ENCODE assay signal across 23 cellular contexts in the genomic region with DNA sequence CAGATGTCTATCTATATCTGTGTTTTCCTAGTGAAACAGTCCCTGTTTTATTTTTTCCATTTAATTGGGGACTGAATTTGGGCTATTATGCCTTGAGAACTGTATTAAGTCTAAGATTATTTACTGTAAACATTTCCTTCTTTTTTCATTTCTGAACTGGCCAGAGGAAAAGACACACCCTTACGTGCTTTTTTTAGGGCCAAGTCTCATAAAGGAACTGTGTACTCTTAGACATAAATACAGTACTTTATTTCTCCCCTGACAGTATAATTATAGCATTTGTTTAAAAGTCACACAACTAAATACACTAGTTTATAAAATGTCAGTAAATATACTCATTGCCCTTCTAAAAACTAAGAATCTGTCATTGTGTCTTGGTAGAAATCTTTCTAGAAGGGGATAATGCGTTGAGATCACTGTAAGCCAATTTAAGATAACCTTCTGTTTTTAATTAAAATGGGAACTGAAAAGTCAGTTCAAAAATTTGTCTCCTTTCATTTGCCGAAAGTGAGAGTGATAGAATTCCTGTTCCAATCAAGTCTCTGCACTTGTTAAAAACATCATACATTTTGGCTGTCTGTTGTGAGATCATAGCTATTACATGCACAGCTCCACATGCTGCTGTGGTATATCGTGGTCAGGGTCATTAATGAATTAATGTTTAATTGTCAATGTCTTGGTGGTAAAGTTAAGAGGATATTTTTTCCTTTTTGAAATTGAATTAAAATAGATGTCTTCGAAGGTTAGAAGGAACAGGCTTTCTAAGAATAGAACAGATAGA.
"Had no signal": no experiment of that assay in that cellular context is flagged by ENCODE, and none has a peak within 500 bp of the region (broad histone marks: within the 10 kb centered on the region; RNA-seq: fewer than 3 reads in every experiment).

No MANE protein-coding gene starts in this region.

- H3K27me3 ChIP-seq: neural progenitor cell, sigmoid colon, testis, uterus had no signal

- H3K36me3 Mint-ChIP-seq: activated CD4-positive, alpha-beta memory T cell treated with anti-CD3 and anti-CD28 coated beads for 36 hours; stimulated activated naive B cell treated with anti-CD40 and anti-IgM and Interleukin-4, amounts not matched to agents 10 μg/mL and 1 μg/mL and 100 μg/mL, for 72 hours had no signal

- H3K9ac ChIP-seq: neural progenitor cell had no signal

- H3K4me1 Mint-ChIP-seq: activated naive CD8-positive, alpha-beta T cell treated with anti-CD3 and anti-CD28 coated beads, Interleukin-2, amount 10 ng/mL, durations not matched to agents 7 days and 5 days; neural progenitor cell had no signal

- H3K9me3 ChIP-seq: sigmoid colon, testis, uterus had no signal

- H3K36me3 ChIP-seq: neural progenitor cell, sigmoid colon, uterus had no signal

- FAIRE-seq: frontal cortex had no signal

- H3K27ac ChIP-seq: neural progenitor cell, sigmoid colon, testis, uterus had no signal

- H3K4me3 Mint-ChIP-seq: activated CD4-positive, alpha-beta memory T cell treated with anti-CD3 and anti-CD28 coated beads for 36 hours; activated naive CD8-positive, alpha-beta T cell treated with anti-CD3 and anti-CD28 coated beads, Interleukin-2, amount 10 ng/mL, durations not matched to agents 7 days and 5 days; naive thymus-derived CD8-positive, alpha-beta T cell; neural progenitor cell; stimulated activated naive B cell treated with anti-CD40 and anti-IgM and Interleukin-4, amounts not matched to agents 10 μg/mL and 1 μg/mL and 100 μg/mL, for 72 hours; T-helper 1 cell treated with Interleukin-12 subunit alpha and Interleukin-12 subunit beta and Interleukin-4 antibody, amounts not matched to agents 30 μg/mL and 1 μg/mL, for 36 hours had no signal

- H3K4me2 ChIP-seq: neural progenitor cell, smooth muscle cell had no signal

- DNase-seq: activated CD4-positive, alpha-beta memory T cell treated with anti-CD3 and anti-CD28 coated beads for 36 hours; activated CD4-positive, alpha-beta T cell treated with anti-CD3 and anti-CD28 coated beads for 48 hours; activated naive CD4-positive, alpha-beta T cell treated with Interleukin-2 at 50 U/mL for 16 hours; activated naive CD8-positive, alpha-beta T cell treated with anti-CD3 and anti-CD28 coated beads, Interleukin-2, amount 10 ng/mL, durations not matched to agents 7 days and 5 days; activated T-cell treated with anti-CD3 and anti-CD28 coated beads, Interleukin-2, amount 50 U/mL, for 48 hours; amniotic stem cell; glutamatergic neuron; hippocampal formation; kidney glomerular epithelial cell; naive thymus-derived CD8-positive, alpha-beta T cell; posterior cingulate gyrus; sigmoid colon; stimulated activated CD4-positive, alpha-beta T cell treated with anti-CD3 and anti-CD28 coated beads, Interleukin-2, amount 100 ng/mL, for 48 hours; stimulated activated CD8-positive, alpha-beta memory T cell treated with anti-CD3 and anti-CD28 coated beads, Interleukin-4, amount 100 ng/mL, for 48 hours; stimulated activated naive B cell treated with anti-CD40 and anti-IgM and Interleukin-4, amounts not matched to agents 10 μg/mL and 1 μg/mL and 100 μg/mL, for 72 hours; T1000; testis; trophoblast cell; uterus had no signal

- H2AFZ ChIP-seq: neural progenitor cell had no signal

- H3K4me1 ChIP-seq: neural progenitor cell, testis had no signal

- H3K27me3 Mint-ChIP-seq: activated CD4-positive, alpha-beta memory T cell treated with anti-CD3 and anti-CD28 coated beads for 36 hours; activated naive CD8-positive, alpha-beta T cell treated with anti-CD3 and anti-CD28 coated beads, Interleukin-2, amount 10 ng/mL, durations not matched to agents 7 days and 5 days; naive thymus-derived CD8-positive, alpha-beta T cell; stimulated activated naive B cell treated with anti-CD40 and anti-IgM and Interleukin-4, amounts not matched to agents 10 μg/mL and 1 μg/mL and 100 μg/mL, for 72 hours had no signal

- H3K4me3 ChIP-seq: neural progenitor cell, sigmoid colon, smooth muscle cell, testis, uterus had no signal

- H3K9me3 Mint-ChIP-seq: activated CD4-positive, alpha-beta memory T cell treated with anti-CD3 and anti-CD28 coated beads for 36 hours; activated naive CD8-positive, alpha-beta T cell treated with anti-CD3 and anti-CD28 coated beads, Interleukin-2, amount 10 ng/mL, durations not matched to agents 7 days and 5 days; naive thymus-derived CD8-positive, alpha-beta T cell; neural progenitor cell; stimulated activated naive B cell treated with anti-CD40 and anti-IgM and Interleukin-4, amounts not matched to agents 10 μg/mL and 1 μg/mL and 100 μg/mL, for 72 hours; T-helper 1 cell treated with Interleukin-12 subunit alpha and Interleukin-12 subunit beta and Interleukin-4 antibody, amounts not matched to agents 30 μg/mL and 1 μg/mL, for 36 hours had no signal

- H3K27ac Mint-ChIP-seq: activated CD4-positive, alpha-beta memory T cell treated with anti-CD3 and anti-CD28 coated beads for 36 hours; activated naive CD8-positive, alpha-beta T cell treated with anti-CD3 and anti-CD28 coated beads, Interleukin-2, amount 10 ng/mL, durations not matched to agents 7 days and 5 days; naive thymus-derived CD8-positive, alpha-beta T cell; neural progenitor cell; stimulated activated naive B cell treated with anti-CD40 and anti-IgM and Interleukin-4, amounts not matched to agents 10 μg/mL and 1 μg/mL and 100 μg/mL, for 72 hours; T-helper 1 cell treated with Interleukin-12 subunit alpha and Interleukin-12 subunit beta and Interleukin-4 antibody, amounts not matched to agents 30 μg/mL and 1 μg/mL, for 36 hours had no signal
